In the genomic region with DNA sequence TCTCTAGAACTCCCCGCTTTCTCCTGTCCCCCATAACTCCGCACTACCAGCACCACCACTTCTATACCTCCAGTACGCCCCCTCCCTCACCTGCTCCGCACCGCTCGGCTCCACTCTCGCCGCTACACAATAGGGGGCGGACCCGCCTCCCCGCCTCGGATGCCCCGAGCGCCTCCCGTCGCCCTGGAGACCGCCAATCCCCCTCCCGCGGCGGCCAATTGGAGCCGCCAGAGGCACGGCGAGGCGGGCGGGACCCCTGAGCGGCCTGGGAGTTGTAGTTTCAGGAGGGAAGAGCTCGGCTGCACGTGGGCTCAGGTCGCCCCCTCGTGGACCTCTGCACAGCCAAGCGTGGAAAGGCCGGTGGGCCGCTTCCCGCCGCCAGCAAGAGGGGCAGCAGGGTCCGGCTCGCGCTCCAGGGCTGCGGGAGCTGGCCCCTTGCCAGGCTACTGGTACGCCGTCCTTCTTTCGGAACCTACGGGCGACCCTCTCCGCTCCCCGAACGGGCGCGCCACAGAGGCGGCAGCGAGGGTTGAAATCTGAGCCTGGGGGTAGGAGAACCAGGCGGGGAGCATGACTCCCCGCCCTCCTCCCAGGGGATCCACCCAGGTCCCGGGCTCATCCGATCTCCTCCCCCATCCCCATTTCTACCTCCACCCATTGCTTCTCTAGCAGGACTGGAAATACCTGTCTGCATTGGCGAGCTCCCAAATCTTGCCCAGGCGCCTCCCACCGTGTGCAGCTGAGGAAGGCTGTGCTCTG, we compare ENCODE assay signal across 8 cellular contexts. TPM values are rescaled to one million over a fixed set of nuclear protein-coding genes. Genes with fewer than 3 reads are reported as not detected.
DNase-seq lines count a peak whose midpoint lies in the region; ATAC-seq and TF ChIP-seq lines count a peak whose summit lies in the region.

A gene with protein sequence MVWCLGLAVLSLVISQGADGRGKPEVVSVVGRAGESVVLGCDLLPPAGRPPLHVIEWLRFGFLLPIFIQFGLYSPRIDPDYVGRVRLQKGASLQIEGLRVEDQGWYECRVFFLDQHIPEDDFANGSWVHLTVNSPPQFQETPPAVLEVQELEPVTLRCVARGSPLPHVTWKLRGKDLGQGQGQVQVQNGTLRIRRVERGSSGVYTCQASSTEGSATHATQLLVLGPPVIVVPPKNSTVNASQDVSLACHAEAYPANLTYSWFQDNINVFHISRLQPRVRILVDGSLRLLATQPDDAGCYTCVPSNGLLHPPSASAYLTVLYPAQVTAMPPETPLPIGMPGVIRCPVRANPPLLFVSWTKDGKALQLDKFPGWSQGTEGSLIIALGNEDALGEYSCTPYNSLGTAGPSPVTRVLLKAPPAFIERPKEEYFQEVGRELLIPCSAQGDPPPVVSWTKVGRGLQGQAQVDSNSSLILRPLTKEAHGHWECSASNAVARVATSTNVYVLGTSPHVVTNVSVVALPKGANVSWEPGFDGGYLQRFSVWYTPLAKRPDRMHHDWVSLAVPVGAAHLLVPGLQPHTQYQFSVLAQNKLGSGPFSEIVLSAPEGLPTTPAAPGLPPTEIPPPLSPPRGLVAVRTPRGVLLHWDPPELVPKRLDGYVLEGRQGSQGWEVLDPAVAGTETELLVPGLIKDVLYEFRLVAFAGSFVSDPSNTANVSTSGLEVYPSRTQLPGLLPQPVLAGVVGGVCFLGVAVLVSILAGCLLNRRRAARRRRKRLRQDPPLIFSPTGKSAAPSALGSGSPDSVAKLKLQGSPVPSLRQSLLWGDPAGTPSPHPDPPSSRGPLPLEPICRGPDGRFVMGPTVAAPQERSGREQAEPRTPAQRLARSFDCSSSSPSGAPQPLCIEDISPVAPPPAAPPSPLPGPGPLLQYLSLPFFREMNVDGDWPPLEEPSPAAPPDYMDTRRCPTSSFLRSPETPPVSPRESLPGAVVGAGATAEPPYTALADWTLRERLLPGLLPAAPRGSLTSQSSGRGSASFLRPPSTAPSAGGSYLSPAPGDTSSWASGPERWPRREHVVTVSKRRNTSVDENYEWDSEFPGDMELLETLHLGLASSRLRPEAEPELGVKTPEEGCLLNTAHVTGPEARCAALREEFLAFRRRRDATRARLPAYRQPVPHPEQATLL (minus strand): TSS at position 131 of the 759 bp plus-strand sequence. CDS start 2,159 bp downstream, outside the sequence.

- H3K4me3 ChIP-seq in mesenchymal stem cell (ENCODE audit: insufficient read depth in 1 of 2, low read depth in 1 of 2, low read length in 2 of 2) = peak within 1 kb of the TSS; percentile 23 to 75

- no peak within 1 kb of the TSS for H3K18ac ChIP-seq in mesenchymal stem cell (ENCODE audit: low read depth in 1 of 2, low read length in 2 of 2)

- peak; percentile 53 to 83 (median 70) for DNase-seq in CD4-positive, alpha-beta T cell
- DNase-seq in NCI-H510A (lab: John Stamatoyannopoulos, UW) (peak; percentile 94), mesenchymal stem cell (peak; percentile 62), GM19238 (ENCODE audit: insufficient read length, low spot score) (no peak)
- peak; percentile 61 to 71 for DNase-seq in activated CD8-positive, alpha-beta memory T cell treated with anti-CD3 and anti-CD28 coated beads for 4 hours (ENCODE audit: low read depth in 2 of 2)
- DNase-seq in effector memory CD8-positive, alpha-beta T cell = peak; percentile 61 to 72 (median 71)
- DNase-seq in stimulated activated CD8-positive, alpha-beta memory T cell treated with anti-CD3 and anti-CD28 coated beads, Interleukin-12 subunit alpha, Interleukin-12 subunit beta, amount 100 ng/mL, for 1 hour (ENCODE audit: low read depth) = peak; percentile 64

- H3K4me2 ChIP-seq in mesenchymal stem cell (ENCODE audit: low read length, poor library complexity, severe bottlenecking) = peak within 1 kb of the TSS; percentile 69

- H2BK120ac ChIP-seq in mesenchymal stem cell (ENCODE audit: low read depth, low read length) = no peak within 1 kb of the TSS

- H3K9ac ChIP-seq in mesenchymal stem cell (ENCODE audit: low read length) = peak within 1 kb of the TSS; percentile 55

- no peak within 1 kb of the TSS for H3K14ac ChIP-seq in mesenchymal stem cell (ENCODE audit: low read length in 2 of 2)

- H2BK15ac ChIP-seq in mesenchymal stem cell (ENCODE audit: low read depth, poor library complexity, severe bottlenecking) = no peak within 1 kb of the TSS

- no peak within 1 kb of the TSS for H4K91ac ChIP-seq in mesenchymal stem cell (ENCODE audit: low read length)

- peaks cover 42% of the 10 kb centered on the region for H3K27me3 Mint-ChIP-seq in CD4-positive, alpha-beta T cell
- peaks cover 31 to 70% of the 10 kb centered on the region in 2 donors for H3K27me3 Mint-ChIP-seq in effector memory CD8-positive, alpha-beta T cell

- no peaks in the 10 kb centered on the region for H3K36me3 Mint-ChIP-seq in CD4-positive, alpha-beta T cell (ENCODE audit: low read depth)
- no peaks in the 10 kb centered on the region for H3K36me3 Mint-ChIP-seq in effector memory CD8-positive, alpha-beta T cell (ENCODE audit: insufficient read depth)

- H3K9me3 ChIP-seq in CD4-positive, alpha-beta T cell (ENCODE audit: control insufficient read depth, low read length) = no peaks in the 10 kb centered on the region
- no peaks in the 10 kb centered on the region for H3K9me3 ChIP-seq in mesenchymal stem cell (ENCODE audit: control insufficient read depth, low read length)

- H3K36me3 ChIP-seq in mesenchymal stem cell (ENCODE audit: control insufficient read depth in 1 of 2, insufficient read depth in 2 of 2, low read depth in 1 of 2, low read length in 2 of 2) = no peaks in the 10 kb centered on the region

- TF ChIP-seq CTCF in CD4-positive, alpha-beta T cell (IDR thresholded peaks at IDR 0.05) = peak; percentile 63

- peaks cover 10% of the 10 kb centered on the region for H3K4me1 Mint-ChIP-seq in CD4-positive, alpha-beta T cell (ENCODE audit: low read depth)
- H3K4me1 Mint-ChIP-seq in effector memory CD8-positive, alpha-beta T cell (ENCODE audit: low read depth in 2 of 2) = peaks cover 10% of the 10 kb centered on the region in 2 donors

- H3K27ac Mint-ChIP-seq in CD4-positive, alpha-beta T cell = no peak within 1 kb of the TSS
- peak within 1 kb of the TSS in 1 of 2 donors; percentile 11 for H3K27ac Mint-ChIP-seq in effector memory CD8-positive, alpha-beta T cell

- H2BK5ac ChIP-seq in mesenchymal stem cell (ENCODE audit: low read depth, low read length, poor library complexity, severe bottlenecking) = no peak within 1 kb of the TSS

- H3K79me1 ChIP-seq in mesenchymal stem cell (replicated peaks; ENCODE audit: low read length, poor library complexity, severe bottlenecking) = no peaks in the 10 kb centered on the region

- H4K8ac ChIP-seq in mesenchymal stem cell (ENCODE audit: low read length) = no peak within 1 kb of the TSS

- no peak within 1 kb of the TSS for H3K4ac ChIP-seq in mesenchymal stem cell (ENCODE audit: low read depth in 1 of 2, low read length in 2 of 2)

- peak within 1 kb of the TSS; percentile 62 for H3K4me3 Mint-ChIP-seq in CD4-positive, alpha-beta T cell
- H3K4me3 Mint-ChIP-seq in effector memory CD8-positive, alpha-beta T cell = peak within 1 kb of the TSS; percentile 52 to 73

- H3K27ac ChIP-seq in CD4-positive, alpha-beta T cell (ENCODE audit: low read depth, low read length) = no peak within 1 kb of the TSS
- no peak within 1 kb of the TSS for H3K27ac ChIP-seq in mesenchymal stem cell (ENCODE audit: low read length, poor library complexity, severe bottlenecking)

- no peak within 1 kb of the TSS for H3K23ac ChIP-seq in mesenchymal stem cell (ENCODE audit: low read length in 2 of 2)

- H3K27me3 ChIP-seq in CD4-positive, alpha-beta T cell (ENCODE audit: control insufficient read depth, insufficient read depth, low read length) = peaks cover 26% of the 10 kb centered on the region
- H3K27me3 ChIP-seq in mesenchymal stem cell (ENCODE audit: control insufficient read depth in 1 of 2, insufficient read depth in 1 of 2, low read length in 2 of 2) = peaks cover 49 to 82% of the 10 kb centered on the region in 2 experiments

- no peak within 1 kb of the TSS for H2AFZ ChIP-seq in mesenchymal stem cell (ENCODE audit: low read depth, low read length)

- peaks cover 8% of the 10 kb centered on the region for H3K4me1 ChIP-seq in mesenchymal stem cell (ENCODE audit: control insufficient read depth, insufficient read depth, low read depth, low read length)

- POLR2A ChIA-PET in CD4-positive, alpha-beta T cell (lab: Charles Lee) = interaction anchor here (1.0 to 1.6 kb wide), 7 partner anchors 9 to 62 kb away, joined by 3 to 7 read pairs (median 4); partner anchors contain the start of gene TAGLN2

- H2AK5ac ChIP-seq in mesenchymal stem cell (ENCODE audit: low read length, severe bottlenecking) = no peak within 1 kb of the TSS

- WGBS in mesenchymal stem cell = under 1% methylated on average over 37 of the region's 58 CpGs

- no peaks in the 10 kb centered on the region for H3K9me3 Mint-ChIP-seq in CD4-positive, alpha-beta T cell
- H3K9me3 Mint-ChIP-seq in effector memory CD8-positive, alpha-beta T cell = no peaks in the 10 kb centered on the region

- no peak within 1 kb of the TSS for H2BK12ac ChIP-seq in mesenchymal stem cell (ENCODE audit: low read length in 2 of 2)

- ATAC-seq in CD4-positive, alpha-beta T cell (ENCODE audit: poor library complexity) = peak; percentile 97
- ATAC-seq in HG02678 (IDR thresholded peaks at IDR 0.05; ENCODE audit: unreplicated experiment) = peak; percentile 75
- peak; percentile 97 for ATAC-seq in effector memory CD8-positive, alpha-beta T cell (replicated peaks)

- CTCF ChIA-PET in CD4-positive, alpha-beta T cell (lab: Charles Lee) = interaction anchor here (0.9 to 2.2 kb wide), 8 partner anchors 21 to 165 kb away, joined by 3 to 25 read pairs (median 7); partner anchors contain the start of genes DUSP23 and TAGLN2

- intact Hi-C loops in CD4-positive, alpha-beta T cell (cut with DNase I, micrococcal nuclease) = loop anchor here (1.0 to 5.0 kb wide), 4 partner anchors 147 to 813 kb away; no protein-coding TSS in a partner anchor

RNA-seq across cellular contexts. Expression of the gene that starts here (rescaled TPM):
- total RNA-seq in CD4-positive, alpha-beta T cell = not detected
- polyA plus RNA-seq in mesenchymal stem cell (2013, experiment 1 of 2) = 0.03 TPM
- polyA plus RNA-seq in mesenchymal stem cell (2013, experiment 2 of 2) = 0.03 TPM

Comparison
In these comparisons a context has a peak if more than half of its experiments do, and no peak if none do; other contexts are left out.
1. Peak in DNase-seq and ATAC-seq in CD4-positive, alpha-beta T cell; RNA of the gene not detected or under 1 TPM.